Comparison of ENCODE assay signal across 24 cellular contexts in genomic region chr6:112008482-112008881, GRCh38. TPM values are rescaled to one million over a fixed set of nuclear protein-coding genes. Genes with fewer than 3 reads are reported as not detected.
DNase-seq lines count a peak whose midpoint lies in the region; ATAC-seq, FAIRE-seq and TF ChIP-seq lines count a peak whose summit lies in the region.
"Had no signal": no experiment of that assay in that cellular context is flagged by ENCODE, and none has a peak within 500 bp of the region (broad histone marks: within the 10 kb centered on the region; RNA-seq: fewer than 3 reads in every experiment).

No MANE protein-coding gene starts in this region.

- H2AFZ ChIP-seq in HepG2 (ENCODE audit: low read length): no peak overlapping the region
- H2AFZ ChIP-seq in mesenchymal stem cell (ENCODE audit: low read depth, low read length): no peak overlapping the region

- no TSS peak for BruUV-seq in HepG2 (replicated peaks; lab: Mats Ljungman, UMichigan)

- H2BK12ac ChIP-seq in mesenchymal stem cell (ENCODE audit: low read length in 2 of 2): peak overlapping the region in 1 of 2 experiments; percentile 27

- H3K27ac ChIP-seq in HepG2 (ENCODE audit: extremely low read length, insufficient read depth, low read length) (no peak overlapping the region), right lobe of liver (no peak overlapping the region), SJCRH30 (peak overlapping the region; percentile 71), mesenchymal stem cell (ENCODE audit: low read length, poor library complexity, severe bottlenecking) (no peak overlapping the region), vagina (peak overlapping the region; percentile 45)
- H3K27ac ChIP-seq: A549, RWPE1 had no signal

- H3K18ac ChIP-seq in mesenchymal stem cell (ENCODE audit: low read depth in 1 of 2, low read length in 2 of 2): peak overlapping the region in 1 of 2 experiments; percentile 15

- H2BK120ac ChIP-seq in mesenchymal stem cell (ENCODE audit: low read depth, low read length): no peak overlapping the region

- WGBS in HepG2 (ENCODE audit: low lambda C conversion rate): 29% methylated on average over 4 of the region's 4 CpGs
- 89% methylated on average over 4 of the region's 4 CpGs for WGBS in right lobe of liver (ENCODE audit: insufficient coverage, low coverage, low lambda C conversion rate, missing lambda C conversion rate)
- WGBS in mesenchymal stem cell: 59% methylated on average over 3 of the region's 4 CpGs

- no peak for FAIRE-seq in HepG2 (lab: Jason Lieb, UNC)
- FAIRE-seq: A549, GM19239 had no signal

- H3K9me3 ChIP-seq in HepG2 (ENCODE audit: low read length) (no peaks in the 10 kb centered on the region), right lobe of liver (no peaks in the 10 kb centered on the region), SJCRH30 (replicated peaks) (no peaks in the 10 kb centered on the region), mesenchymal stem cell (ENCODE audit: control insufficient read depth, low read length) (no peaks in the 10 kb centered on the region), vagina (no peaks in the 10 kb centered on the region)
- H3K9me3 ChIP-seq: A549, BE2C, MG63, SK-N-SH had no signal

- H3K4me2 ChIP-seq in HepG2 (ENCODE audit: low read depth, low read length) (no peak overlapping the region), mesenchymal stem cell (ENCODE audit: low read length, poor library complexity, severe bottlenecking) (no peak overlapping the region)
- H3K4me2 ChIP-seq: A549, SK-N-SH had no signal

- CTCF ChIA-PET in HepG2 (lab: Yijun Ruan, JAX; ENCODE audit: low intra/inter-chr PET ratio, low total read pairs): no interaction called here

- H2AK5ac ChIP-seq in mesenchymal stem cell (ENCODE audit: low read length, severe bottlenecking): no peak overlapping the region

- H3K4me3 ChIP-seq in HepG2 (replicated peaks in 1 of 3; ENCODE audit: insufficient read depth in 1 of 3, low read depth in 2 of 3, low read length in 3 of 3): no peak overlapping the region
- H3K4me3 ChIP-seq in right lobe of liver: no peak overlapping the region
- no peak overlapping the region for H3K4me3 ChIP-seq in SJCRH30
- H3K4me3 ChIP-seq in mesenchymal stem cell (ENCODE audit: insufficient read depth in 1 of 2, low read depth in 1 of 2, low read length in 2 of 2): no peak overlapping the region
- no peak overlapping the region for H3K4me3 ChIP-seq in vagina
- H3K4me3 ChIP-seq: A549, MG63 had no signal

- H3K9ac ChIP-seq in HepG2 (ENCODE audit: insufficient read depth, low read depth, low read length) (no peak overlapping the region), mesenchymal stem cell (ENCODE audit: low read length) (no peak overlapping the region)
- H3K9ac ChIP-seq: SK-N-SH had no signal

- no peak for DNase-seq in HepG2 (ENCODE audit: low spot score)
- no peak for DNase-seq in right lobe of liver
- peak; percentile 72 to 77 for DNase-seq in SJCRH30
- DNase-seq in mesenchymal stem cell: no peak
- DNase-seq in vagina (ENCODE audit: extremely low spot score in 2 of 2): no peak
- DNase-seq: BE2C; CD8-positive, alpha-beta T cell; DMS53; GF-D8; MG63; NCI-H1417 treated with DMSO at 0.1 percent for 48 hours; NCI-H187 treated with DMSO at 0.1 percent for 48 hours; NCI-H69; NK-92 treated with Interleukin-12 subunit alpha and Interleukin-12 subunit beta, amount 100 ng/mL, for 24 hours; SHP77 treated with DMSO at 0.1 percent for 48 hours; SK-N-SH had no signal

- POLR2A ChIA-PET in HepG2 (lab: Yijun Ruan, JAX): no interaction called here

- no peaks in the 10 kb centered on the region for H4K20me1 ChIP-seq in HepG2 (ENCODE audit: insufficient read depth, low read length)

- no peaks in the 10 kb centered on the region for H3K36me3 ChIP-seq in HepG2 (replicated peaks in 1 of 2; ENCODE audit: control insufficient read depth in 1 of 2, insufficient read depth in 2 of 2, low read length in 2 of 2)
- no peaks in the 10 kb centered on the region for H3K36me3 ChIP-seq in right lobe of liver
- no peaks in the 10 kb centered on the region for H3K36me3 ChIP-seq in SJCRH30
- no peaks in the 10 kb centered on the region for H3K36me3 ChIP-seq in mesenchymal stem cell (ENCODE audit: control insufficient read depth in 1 of 2, insufficient read depth in 2 of 2, low read depth in 1 of 2, low read length in 2 of 2)
- H3K36me3 ChIP-seq in vagina: no peaks in the 10 kb centered on the region
- H3K36me3 ChIP-seq: BE2C, MG63 had no signal

- H4K91ac ChIP-seq in mesenchymal stem cell (ENCODE audit: low read length): no peak overlapping the region

- peak overlapping the region; percentile 56 to 68 for H3K4ac ChIP-seq in mesenchymal stem cell (ENCODE audit: low read depth in 1 of 2, low read length in 2 of 2)

- H4K8ac ChIP-seq in mesenchymal stem cell (ENCODE audit: low read length): peak overlapping the region; percentile 72

- TF ChIP-seq EP300 in HepG2 (IDR thresholded peaks at IDR 0.05; ENCODE audit: low read depth in 2 of 2, low read length in 2 of 2) (no peak), HepG2 (CRISPR knock-in tag; IDR thresholded peaks at IDR 0.05; ENCODE audit: borderline replicate concordance) (no peak)

- TF ChIP-seq CTCF in HepG2 (CRISPR knock-in tag; IDR thresholded peaks at IDR 0.05) (no peak), right lobe of liver (IDR thresholded peaks at IDR 0.05) (no peak), vagina (IDR thresholded peaks at IDR 0.05) (no peak)

- intact Hi-C loops in HepG2 (cut with micrococcal nuclease; ENCODE audit: unreplicated experiment): no loop called here
- intact Hi-C loops in right lobe of liver (cut with DNase I): no loop called here
- intact Hi-C loops in vagina (cut with DNase I): no loop called here

- H2BK15ac ChIP-seq in mesenchymal stem cell (ENCODE audit: low read depth, poor library complexity, severe bottlenecking): no peak overlapping the region

- H3K79me1 ChIP-seq in mesenchymal stem cell (replicated peaks; ENCODE audit: low read length, poor library complexity, severe bottlenecking): no peaks in the 10 kb centered on the region

- H3K23ac ChIP-seq in mesenchymal stem cell (ENCODE audit: low read length in 2 of 2): no peak overlapping the region

- peaks cover 17% of the 10 kb centered on the region; the same call in 1 of the 2 replicates for H3K4me1 ChIP-seq in HepG2 (ENCODE audit: insufficient read depth, low read length)
- no peaks in the 10 kb centered on the region for H3K4me1 ChIP-seq in right lobe of liver
- peaks cover 32% of the 10 kb centered on the region for H3K4me1 ChIP-seq in SJCRH30
- H3K4me1 ChIP-seq in mesenchymal stem cell (ENCODE audit: control insufficient read depth, insufficient read depth, low read depth, low read length): peaks cover 1% of the 10 kb centered on the region
- peaks cover 23% of the 10 kb centered on the region for H3K4me1 ChIP-seq in vagina
- H3K4me1 ChIP-seq: A549, BE2C had no signal

- no peak for ATAC-seq in HepG2
- no peak for ATAC-seq in right lobe of liver
- ATAC-seq in GM21367 (IDR thresholded peaks at IDR 0.05; ENCODE audit: unreplicated experiment): no peak
- no peak for ATAC-seq in HG02678 (IDR thresholded peaks at IDR 0.05; ENCODE audit: unreplicated experiment)
- no peak for ATAC-seq in GM19467 (IDR thresholded peaks at IDR 0.05; ENCODE audit: unreplicated experiment)
- ATAC-seq: A549; CD8-positive, alpha-beta T cell had no signal

- in situ Hi-C loops in HepG2 (cut with HindIII; ENCODE audit: extremely low pct_ligation_motif_present, low pct_unique_long_range_greater_than_20kb): no loop called here

- no peak for TF ChIP-seq RAD21 in HepG2 (CRISPR knock-in tag; IDR thresholded peaks at IDR 0.05)

- peak overlapping the region in 1 of 2 experiments; percentile 12 for H3K14ac ChIP-seq in mesenchymal stem cell (ENCODE audit: low read length in 2 of 2)

- no peak overlapping the region for H2BK5ac ChIP-seq in mesenchymal stem cell (ENCODE audit: low read depth, low read length, poor library complexity, severe bottlenecking)

- H3K79me2 ChIP-seq in HepG2 (ENCODE audit: insufficient read depth, low read length): no peaks in the 10 kb centered on the region

- TF ChIP-seq POLR2A in HepG2 (IDR thresholded peaks at IDR 0.05; ENCODE audit: insufficient read depth in 1 of 2, low read depth in 2 of 2, low read length in 2 of 2) (no peak), right lobe of liver (IDR thresholded peaks at IDR 0.05) (no peak), vagina (IDR thresholded peaks at IDR 0.05) (no peak)

- H3K27me3 ChIP-seq in HepG2 (ENCODE audit: control insufficient read depth in 1 of 2, insufficient read depth in 2 of 2, low read length in 2 of 2): peaks cover 0 to 6% of the 10 kb centered on the region in 2 experiments; a peak in 2 of 5 replicates
- H3K27me3 ChIP-seq in right lobe of liver: no peaks in the 10 kb centered on the region
- no peaks in the 10 kb centered on the region for H3K27me3 ChIP-seq in SJCRH30
- H3K27me3 ChIP-seq in mesenchymal stem cell (ENCODE audit: control insufficient read depth in 1 of 2, insufficient read depth in 1 of 2, low read length in 2 of 2): no peaks in the 10 kb centered on the region
- no peaks in the 10 kb centered on the region for H3K27me3 ChIP-seq in vagina
- H3K27me3 ChIP-seq: BE2C, MG63 had no signal

RNA-seq across cellular contexts. Expression of gene CCN6, which starts 45.4 kb away (rescaled TPM):
- not detected in 2 replicates for total RNA-seq in HepG2 (2016; rRNA removed; fragmentation: Illumina TruSeq; extraction: Trizol)
- total RNA-seq in HepG2 (2016; cell fraction: cytosol; rRNA removed; fragmentation: Illumina TruSeq; extraction: Trizol; ENCODE audit: low read depth): not detected in 2 replicates
- not detected in 2 replicates for total RNA-seq in HepG2 (2016; cell fraction: insoluble cytoplasmic fraction; rRNA removed; fragmentation: Illumina TruSeq; extraction: Trizol)
- not detected in 2 replicates for total RNA-seq in HepG2 (2016; cell fraction: membrane; rRNA removed; fragmentation: Illumina TruSeq; extraction: Trizol)
- total RNA-seq in HepG2 (2016; cell fraction: nucleus; rRNA removed; fragmentation: Illumina TruSeq; extraction: Trizol): not detected in 2 replicates
- polyA plus RNA-seq in HepG2 (2011; rRNA removed): 0.10 TPM in 1 of 2 replicates, not detected in the other
- 0.10 and 0.21 TPM in 2 replicates for polyA plus RNA-seq in HepG2 (2011; cell fraction: cytosol; rRNA removed)
- 0.17 TPM in 1 of 2 replicates, not detected in the other for polyA plus RNA-seq in HepG2 (2011; cell fraction: nucleus; rRNA removed)
- polyA plus RNA-seq in HepG2 (2012): 0.11 and 0.17 TPM in 2 replicates
- not detected in 2 replicates for polyA plus RNA-seq in HepG2 (2016; cell fraction: cytosol; fragmentation: Illumina TruSeq; extraction: Trizol; ENCODE audit: low read depth)
- polyA plus RNA-seq in HepG2 (2016; cell fraction: insoluble cytoplasmic fraction; fragmentation: Illumina TruSeq; extraction: Trizol; ENCODE audit: low read depth): not detected in 2 replicates
- polyA plus RNA-seq in HepG2 (2016; cell fraction: membrane; fragmentation: Illumina TruSeq; extraction: Trizol; ENCODE audit: low read depth): not detected in 2 replicates
- not detected in 2 replicates for polyA plus RNA-seq in HepG2 (2016; cell fraction: nucleus; fragmentation: Illumina TruSeq; extraction: Trizol; ENCODE audit: insufficient read depth, low read depth)
- polyA minus RNA-seq in HepG2 (2011; rRNA and poly(A)+ RNA removed; ENCODE audit: low replicate concordance): not detected in 2 replicates
- not detected in 2 replicates for polyA minus RNA-seq in HepG2 (2011; cell fraction: cytosol; rRNA and poly(A)+ RNA removed)
- polyA minus RNA-seq in HepG2 (2011; cell fraction: nucleus; rRNA and poly(A)+ RNA removed): not detected in 2 replicates
- total RNA-seq in right lobe of liver: not detected
- total RNA-seq in SJCRH30 (2014; rRNA removed; shearing (Covaris generic)): not detected in 2 replicates
- polyA plus RNA-seq in mesenchymal stem cell (2013, experiment 1 of 2): not detected
- polyA plus RNA-seq in mesenchymal stem cell (2013, experiment 2 of 2): 0.05 TPM
- not detected for total RNA-seq in vagina
- total RNA-seq: CD8-positive, alpha-beta T cell; H4; NCI-H460 had no signal
- polyA plus RNA-seq: A549, SK-N-SH had no signal

Comparison
In these comparisons a context has a peak if more than half of its experiments do, and no peak if none do; other contexts are left out.
1. DNase-seq: peak in SJCRH30 (2 of 2); none in HepG2 (single experiment), right lobe of liver (0 of 3), mesenchymal stem cell (single experiment) and vagina (0 of 2).
2. H3K27ac ChIP-seq: peak in SJCRH30 (single experiment) and vagina (single experiment); none in HepG2 (single experiment), right lobe of liver (0 of 3) and mesenchymal stem cell (single experiment).